ENCODE assay signal across 2 cellular contexts in genomic region chr9:37587521-37587920, GRCh38.
TF ChIP-seq lines count a peak whose summit lies in the region.

No MANE protein-coding gene starts in this region.

TF ChIP-seq in A549, 52 proteins besides CTCF, POLR2A, EP300 and RAD21 (continued from another document):
- TF ChIP-seq FOSB (CRISPR knock-in tag; IDR thresholded peaks at IDR 0.05) (no peak), USF2 (IDR thresholded peaks at IDR 0.05) (no peak), HMGXB4 (CRISPR knock-in tag; IDR thresholded peaks at IDR 0.05; ENCODE audit: borderline replicate concordance) (no peak), MAFK (IDR thresholded peaks at IDR 0.05; ENCODE audit: partially characterized antibody) (peak; percentile 72), ZC3H11A (IDR thresholded peaks at IDR 0.05) (no peak), NR3C1 (IDR thresholded peaks at IDR 0.05) (no peak)

TF ChIP-seq in endothelial cell of umbilical vein, 7 proteins besides CTCF, POLR2A, EP300 and RAD21 (continued from another document):
- no peak for TF ChIP-seq MYC (IDR thresholded peaks at IDR 0.05; ENCODE audit: low read depth, low read length)
- TF ChIP-seq JUN (IDR thresholded peaks at IDR 0.05; ENCODE audit: borderline replicate concordance, insufficient read depth, insufficient read length, low read depth): no peak
- no peak for TF ChIP-seq EZH2 (IDR thresholded peaks at IDR 0.05; ENCODE audit: borderline replicate concordance, low read depth, low read length, severe bottlenecking)
- no peak for TF ChIP-seq POLR2AphosphoS5 (IDR thresholded peaks at IDR 0.05; ENCODE audit: insufficient read depth, low read depth, low read length)
- no peak for TF ChIP-seq FOS (IDR thresholded peaks at IDR 0.05; ENCODE audit: borderline replicate concordance, insufficient read depth, low read length)
- no peak for TF ChIP-seq MAX (IDR thresholded peaks at IDR 0.05; ENCODE audit: insufficient read depth, insufficient read length)
